Comparison of ENCODE assay signal across 8 cellular contexts in the genomic region with DNA sequence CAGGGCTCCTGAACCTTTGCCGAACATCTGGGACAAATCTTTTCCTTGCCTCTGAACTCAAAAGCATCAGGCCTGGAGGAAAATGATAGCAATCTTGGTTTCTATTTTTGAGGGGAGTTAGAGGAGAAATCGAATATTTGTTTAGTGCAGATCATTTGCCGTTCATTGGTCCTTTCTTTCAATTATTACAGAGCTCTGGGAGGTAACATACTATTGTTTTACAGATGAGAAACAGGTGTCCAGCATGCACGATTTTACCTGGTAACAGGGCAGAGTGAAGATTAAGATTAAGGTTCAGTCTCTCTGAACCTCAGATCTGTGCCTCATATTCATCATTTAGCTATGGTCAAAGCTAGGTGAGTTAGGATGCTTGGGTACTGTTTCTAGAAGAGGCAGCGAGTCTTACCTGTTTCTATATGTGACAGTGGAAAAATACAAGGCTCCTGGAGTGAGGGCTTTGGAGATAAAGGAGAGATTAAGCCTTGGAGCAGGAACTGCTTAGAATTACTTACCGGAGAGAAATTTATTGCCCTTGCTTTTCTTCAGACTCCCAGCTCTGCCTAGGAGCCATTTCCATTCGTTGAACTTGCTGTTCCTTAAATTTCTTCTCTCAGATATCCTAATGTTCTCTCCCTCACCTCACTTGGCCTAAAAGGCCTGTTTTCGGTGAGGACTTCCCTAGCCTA. TPM values are rescaled to one million over a fixed set of nuclear protein-coding genes. Genes with fewer than 3 reads are reported as not detected.
DNase-seq lines count a peak whose midpoint lies in the region; ATAC-seq and TF ChIP-seq lines count a peak whose summit lies in the region.

No MANE protein-coding gene starts in this region.

- peaks cover 8% of the 10 kb centered on the region for H3K36me3 ChIP-seq in A673 (ENCODE audit: insufficient read depth, low read length, poor library complexity, severe bottlenecking)
- peaks cover 33% of the 10 kb centered on the region for H3K36me3 ChIP-seq in HUES48 (ENCODE audit: control insufficient read depth, insufficient read depth, low read length)
- H3K36me3 ChIP-seq in muscle layer of duodenum (ENCODE audit: control insufficient read depth in 1 of 2, insufficient read depth in 2 of 2, low read length in 2 of 2) = peaks cover 6 to 15% of the 10 kb centered on the region in 2 donors

- intact Hi-C loops in A673 (cut with micrococcal nuclease; ENCODE audit: unreplicated experiment) (loop anchor here (2.0 kb wide), 1 partner anchor 40 kb away; a partner anchor contains a TSS), dorsolateral prefrontal cortex (cut with DNase I) (no loop called here)

- H3K27ac ChIP-seq in A673 (ENCODE audit: low read depth, low read length, poor library complexity, severe bottlenecking) = peak overlapping the region; percentile 94
- peak overlapping the region; percentile 91 for H3K27ac ChIP-seq in HUES48 (ENCODE audit: low read depth, low read length)
- peak overlapping the region in 40 of 59 donors; percentile 4 to 99 (median 96) for H3K27ac ChIP-seq in dorsolateral prefrontal cortex
- peak overlapping the region; percentile 97 for H3K27ac ChIP-seq in muscle layer of duodenum (ENCODE audit: low read length)

- H3K4me3 ChIP-seq in A673 (ENCODE audit: low read depth, low read length, poor library complexity, severe bottlenecking) (peak overlapping the region; percentile 89), HUES48 (ENCODE audit: low read depth, low read length) (peak overlapping the region; percentile 92), dorsolateral prefrontal cortex (peak overlapping the region; percentile 72 to 99 (median 95)), muscle layer of duodenum (ENCODE audit: low read depth in 1 of 2, low read length in 2 of 2) (peak overlapping the region; percentile 82 to 90)

- no peak for TF ChIP-seq CTCF in A673 (conservative IDR thresholded peaks at IDR 0.05; ENCODE audit: low read depth, low read length)
- TF ChIP-seq CTCF in dorsolateral prefrontal cortex (IDR thresholded peaks at IDR 0.05 in 54 of 56, conservative IDR thresholded peaks at IDR 0.05 in 2 of 56; ENCODE audit: low read depth in 1 of 56, partially characterized antibody in 56 of 56) = no peak

- H3K4me1 ChIP-seq in A673 (ENCODE audit: insufficient read depth, low read length, poor library complexity, severe bottlenecking) (peaks cover 14% of the 10 kb centered on the region), HUES48 (ENCODE audit: control insufficient read depth, insufficient read depth, low read length) (peaks cover 21% of the 10 kb centered on the region), muscle layer of duodenum (ENCODE audit: control insufficient read depth in 1 of 2, insufficient read depth in 2 of 2, low read length in 2 of 2) (peaks cover 17 to 57% of the 10 kb centered on the region in 2 donors)

- no TSS peak for BruUV-seq in A673 (replicated peaks; lab: Mats Ljungman, UMichigan)

- CTCF ChIA-PET in A673 (lab: Charles Lee) = interaction anchor here (1.0 to 1.2 kb wide), 2 partner anchors 43 to 79 kb away, joined by 3 to 4 read pairs; no protein-coding TSS in a partner anchor

- DNase-seq in A673 (ENCODE audit: low spot score) (no peak), dorsolateral prefrontal cortex (no peak), occipital lobe (lab: John Stamatoyannopoulos, UW) (no peak)

- H3K9me3 ChIP-seq in A673 (ENCODE audit: low read depth, low read length, poor library complexity, severe bottlenecking) (no peaks in the 10 kb centered on the region), HUES48 (ENCODE audit: control insufficient read depth, insufficient read depth, low read length) (no peaks in the 10 kb centered on the region), muscle layer of duodenum (ENCODE audit: control insufficient read depth in 1 of 2, low read length in 2 of 2) (no peaks in the 10 kb centered on the region)

- ATAC-seq in GM19455 (IDR thresholded peaks at IDR 0.05; ENCODE audit: unreplicated experiment) (no peak), HG03097 (IDR thresholded peaks at IDR 0.05; ENCODE audit: low FRiP score, unreplicated experiment) (no peak), GM18517 (IDR thresholded peaks at IDR 0.05; ENCODE audit: unreplicated experiment) (no peak)

- no peaks in the 10 kb centered on the region for H3K27me3 ChIP-seq in A673 (replicated peaks; ENCODE audit: insufficient read depth, low read depth, low read length, poor library complexity)
- no peaks in the 10 kb centered on the region for H3K27me3 ChIP-seq in HUES48 (ENCODE audit: control insufficient read depth, insufficient read depth, low read length)
- no peaks in the 10 kb centered on the region for H3K27me3 ChIP-seq in dorsolateral prefrontal cortex
- H3K27me3 ChIP-seq in muscle layer of duodenum (ENCODE audit: low read depth, low read length) = no peaks in the 10 kb centered on the region

- peak overlapping the region; percentile 95 for H3K9ac ChIP-seq in HUES48 (ENCODE audit: low read depth, low read length)

- POLR2A ChIA-PET in A673 (lab: Charles Lee; ENCODE audit: low non-redundant PET) = interaction anchor here (0.6 kb wide), 1 partner anchor 267 kb away, joined by 3 read pairs; no protein-coding TSS in a partner anchor

RNA-seq across cellular contexts. Expression of a gene that starts 1.4 kb away (rescaled TPM):
- total RNA-seq in A673 (2021) = 121 and 125 TPM in 2 replicates
- total RNA-seq in dorsolateral prefrontal cortex = 10 to 100 TPM; 46.7 to 90.4 (median 66.7) TPM
- 16.2 TPM for total RNA-seq in occipital lobe

RNA-seq across cellular contexts. Expression of a gene that starts 17.3 kb away (rescaled TPM):
- total RNA-seq in A673 (2021) (477 and 536 TPM in 2 replicates), dorsolateral prefrontal cortex (100 to 1,000 TPM in 98 of 120 experiments, 10 to 100 TPM in 22; 83.7 to 170 (median 109) TPM), occipital lobe (61.6 TPM)

RNA-seq across cellular contexts. Expression of a gene that starts 27.9 kb away (rescaled TPM):
- total RNA-seq in A673 (2021) (85.7 and 92.9 TPM in 2 replicates), dorsolateral prefrontal cortex (10 to 100 TPM; 38.0 to 78.2 (median 53.2) TPM), occipital lobe (10.6 TPM)

RNA-seq across cellular contexts. Expression of a gene that starts 40.2 kb away (rescaled TPM):
- total RNA-seq in A673 (2021) (45.7 and 46.5 TPM in 2 replicates), dorsolateral prefrontal cortex (10 to 100 TPM; 16.3 to 48.9 (median 30.2) TPM), occipital lobe (6.2 TPM)

RNA-seq across cellular contexts. Expression of a gene that starts 40.5 kb away (rescaled TPM):
- total RNA-seq in A673 (2021) = 20.2 TPM in 2 replicates
- total RNA-seq in dorsolateral prefrontal cortex = 10 to 100 TPM; 18.8 to 53.1 (median 32.3) TPM
- 9.2 TPM for total RNA-seq in occipital lobe
